In the genomic region with DNA sequence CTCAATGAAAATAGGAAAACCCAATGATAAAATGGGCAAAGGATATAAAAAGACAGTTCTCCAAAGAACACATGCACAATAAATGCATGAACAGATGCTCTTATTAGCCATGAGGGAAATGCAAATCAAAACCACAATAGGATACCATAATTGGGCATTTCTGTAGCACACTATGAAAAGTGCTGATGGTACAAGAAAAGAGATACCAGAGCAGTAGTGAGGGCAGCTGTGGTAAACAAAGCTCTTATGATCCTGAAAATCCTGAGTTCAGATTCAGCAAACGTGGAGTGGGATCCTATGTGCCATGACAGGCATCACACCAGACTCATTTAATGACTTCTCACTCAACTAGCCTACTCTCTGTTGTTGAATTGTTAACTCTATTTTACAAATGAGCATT, we compare ENCODE assay signal across 21 cellular contexts.
"Had no signal": no experiment of that assay in that cellular context is flagged by ENCODE, and none has a peak within 500 bp of the region (broad histone marks: within the 10 kb centered on the region; RNA-seq: fewer than 3 reads in every experiment).

No MANE protein-coding gene starts in this region.

- H3K9me3 ChIP-seq: esophagus muscularis mucosa, gastrocnemius medialis, heart right ventricle, mucosa of descending colon, neutrophil, sigmoid colon, suprapubic skin, thyroid gland, uterus had no signal

- H3K36me3 ChIP-seq: esophagus muscularis mucosa, gastrocnemius medialis, heart right ventricle, neutrophil, sigmoid colon, suprapubic skin, thyroid gland, uterus had no signal

- DNase-seq: effector memory CD8-positive, alpha-beta T cell; gastrocnemius medialis; heart right ventricle; hypothalamus; mammary epithelial cell; mucosa of descending colon; naive thymus-derived CD8-positive, alpha-beta T cell; posterior cingulate gyrus; sigmoid colon; stimulated activated CD4-positive, alpha-beta T cell treated with anti-CD3 and anti-CD28 coated beads, Interleukin-2, amount 100 ng/mL, for 48 hours; stimulated activated naive CD4-positive, alpha-beta T cell treated with Interleukin-2 at 50 U/mL for 16 hours; thyroid gland; uterus had no signal

- ATAC-seq: effector memory CD8-positive, alpha-beta T cell; gastrocnemius medialis; heart right ventricle; left lobe of liver; mucosa of descending colon; naive thymus-derived CD8-positive, alpha-beta T cell had no signal

- H3K27ac Mint-ChIP-seq: dendritic cell treated with granulocyte-macrophage colony-stimulating factor and Interleukin-4, amounts not matched to agents 40 ng/mL and 50 ng/mL, for 4 days; effector memory CD8-positive, alpha-beta T cell; naive thymus-derived CD8-positive, alpha-beta T cell; type B pancreatic cell had no signal

- H3K36me3 Mint-ChIP-seq: naive thymus-derived CD8-positive, alpha-beta T cell had no signal

- H3K4me3 ChIP-seq: esophagus muscularis mucosa, gastrocnemius medialis, heart right ventricle, mucosa of descending colon, sigmoid colon, skin epidermis, suprapubic skin, thyroid gland, uterus had no signal

- H3K4me1 ChIP-seq: esophagus muscularis mucosa, gastrocnemius medialis, sigmoid colon, suprapubic skin, uterus had no signal

- H3K27me3 ChIP-seq: esophagus muscularis mucosa, gastrocnemius medialis, heart right ventricle, sigmoid colon, suprapubic skin, thyroid gland, uterus had no signal

- H3K9me3 Mint-ChIP-seq: dendritic cell treated with granulocyte-macrophage colony-stimulating factor and Interleukin-4, amounts not matched to agents 40 ng/mL and 50 ng/mL, for 4 days; effector memory CD8-positive, alpha-beta T cell; naive thymus-derived CD8-positive, alpha-beta T cell had no signal

- H3K27ac ChIP-seq: epithelial cell of prostate, esophagus muscularis mucosa, gastrocnemius medialis, heart right ventricle, neutrophil, sigmoid colon, skin epidermis, suprapubic skin, thyroid gland, uterus had no signal
